In the genomic region with DNA sequence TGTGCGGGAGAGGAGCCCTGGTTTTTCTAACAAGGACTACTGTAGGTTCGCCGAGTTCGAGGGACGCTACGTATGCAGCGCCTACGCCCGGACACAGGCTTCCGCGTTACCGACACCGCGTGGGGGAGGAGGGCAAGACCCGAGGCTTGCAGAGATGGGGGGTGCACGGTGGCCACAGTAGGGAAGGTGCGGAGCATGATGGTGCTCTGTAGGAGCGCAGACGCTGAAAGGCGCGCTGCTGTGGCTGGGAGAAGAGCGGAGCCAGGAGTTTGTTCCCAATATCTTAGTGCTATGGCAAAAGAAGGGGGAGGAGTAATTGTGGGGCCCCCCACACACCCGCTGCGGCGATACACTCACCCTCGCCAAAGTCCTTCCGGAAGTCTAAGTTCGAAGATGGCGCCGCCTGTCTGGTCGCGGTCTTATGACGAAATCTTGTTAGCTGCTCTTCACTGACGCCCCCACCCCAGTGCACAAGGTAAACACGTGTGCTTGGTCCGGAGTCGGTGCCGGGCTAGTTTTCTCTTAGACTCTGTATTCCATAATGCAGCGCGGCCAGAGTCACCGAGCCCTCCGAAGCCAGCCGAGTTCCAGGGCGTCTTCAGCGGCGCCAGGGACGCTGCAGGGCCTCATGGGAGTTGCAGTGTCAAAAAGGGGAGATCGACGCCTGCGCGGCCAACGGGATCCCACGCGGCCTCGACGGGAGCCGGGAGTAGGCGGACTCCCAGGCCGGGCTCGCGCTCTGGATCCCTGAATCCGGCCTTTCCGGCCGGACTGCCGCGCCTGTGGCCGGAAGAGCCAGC, we compare ENCODE assay signal across 1 cellular context.
A peak's percentile ranks its signal among the peaks of the same experiment; 100 is the strongest.
TF ChIP-seq lines count a peak whose summit lies in the region.

Gene GTF3C2, minus strand, starts transcription at position 383 of the 800 bp plus-strand sequence. CDS start 13,210 bp downstream, outside the sequence.

TF ChIP-seq in HepG2, 621 proteins besides CTCF, POLR2A, EP300 and RAD21 (continued from another document and continues in another):
- no peak for TF ChIP-seq HOXA9 (CRISPR knock-in tag; IDR thresholded peaks at IDR 0.05; ENCODE audit: borderline replicate concordance)
- TF ChIP-seq PRDM10 (CRISPR knock-in tag; IDR thresholded peaks at IDR 0.05; ENCODE audit: low read depth): peak; percentile 96
- TF ChIP-seq DNMT3B (CRISPR knock-in tag; conservative IDR thresholded peaks at IDR 0.05): peak; percentile 95
- no peak for TF ChIP-seq GPN1 (CRISPR knock-in tag; IDR thresholded peaks at IDR 0.05; ENCODE audit: borderline replicate concordance)
- 0 out of 2 replicates have a peak, but pooled peaks have one; percentile 34 for TF ChIP-seq ONECUT2 (CRISPR knock-in tag; IDR thresholded peaks at IDR 0.05)
- TF ChIP-seq NFE2L2 (IDR thresholded peaks at IDR 0.05; ENCODE audit: low read length): no peak
- TF ChIP-seq, protein P1, sequence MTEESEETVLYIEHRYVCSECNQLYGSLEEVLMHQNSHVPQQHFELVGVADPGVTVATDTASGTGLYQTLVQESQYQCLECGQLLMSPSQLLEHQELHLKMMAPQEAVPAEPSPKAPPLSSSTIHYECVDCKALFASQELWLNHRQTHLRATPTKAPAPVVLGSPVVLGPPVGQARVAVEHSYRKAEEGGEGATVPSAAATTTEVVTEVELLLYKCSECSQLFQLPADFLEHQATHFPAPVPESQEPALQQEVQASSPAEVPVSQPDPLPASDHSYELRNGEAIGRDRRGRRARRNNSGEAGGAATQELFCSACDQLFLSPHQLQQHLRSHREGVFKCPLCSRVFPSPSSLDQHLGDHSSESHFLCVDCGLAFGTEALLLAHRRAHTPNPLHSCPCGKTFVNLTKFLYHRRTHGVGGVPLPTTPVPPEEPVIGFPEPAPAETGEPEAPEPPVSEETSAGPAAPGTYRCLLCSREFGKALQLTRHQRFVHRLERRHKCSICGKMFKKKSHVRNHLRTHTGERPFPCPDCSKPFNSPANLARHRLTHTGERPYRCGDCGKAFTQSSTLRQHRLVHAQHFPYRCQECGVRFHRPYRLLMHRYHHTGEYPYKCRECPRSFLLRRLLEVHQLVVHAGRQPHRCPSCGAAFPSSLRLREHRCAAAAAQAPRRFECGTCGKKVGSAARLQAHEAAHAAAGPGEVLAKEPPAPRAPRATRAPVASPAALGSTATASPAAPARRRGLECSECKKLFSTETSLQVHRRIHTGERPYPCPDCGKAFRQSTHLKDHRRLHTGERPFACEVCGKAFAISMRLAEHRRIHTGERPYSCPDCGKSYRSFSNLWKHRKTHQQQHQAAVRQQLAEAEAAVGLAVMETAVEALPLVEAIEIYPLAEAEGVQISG (CRISPR knock-in tag; IDR thresholded peaks at IDR 0.05): peak; percentile 91
- 0 out of 2 replicates have a peak, but pooled peaks have one; percentile 8 for TF ChIP-seq ZNF75D (CRISPR knock-in tag; IDR thresholded peaks at IDR 0.05; ENCODE audit: borderline replicate concordance)
- no peak for TF ChIP-seq KIAA2018 (CRISPR knock-in tag; IDR thresholded peaks at IDR 0.05; ENCODE audit: borderline replicate concordance)
- TF ChIP-seq MIER3 (CRISPR knock-in tag; IDR thresholded peaks at IDR 0.05; ENCODE audit: borderline replicate concordance): peak; percentile 21; the same call in 1 of the 2 replicates
- TF ChIP-seq SIN3A (IDR thresholded peaks at IDR 0.05; ENCODE audit: borderline replicate concordance, low read depth, low read length): peak; percentile 89
- no peak; the same call in 1 of the 2 replicates for TF ChIP-seq MYNN (CRISPR knock-in tag; IDR thresholded peaks at IDR 0.05; ENCODE audit: low read depth)
- TF ChIP-seq XBP1 (CRISPR knock-in tag; IDR thresholded peaks at IDR 0.05): no peak
- peak; percentile 52; the same call in 1 of the 2 replicates for TF ChIP-seq TFAP4 (IDR thresholded peaks at IDR 0.05; ENCODE audit: borderline replicate concordance, low read depth)
- peak; percentile 36 for TF ChIP-seq BHLHE40 (IDR thresholded peaks at IDR 0.05; ENCODE audit: low read length)
- TF ChIP-seq ARID4A (CRISPR knock-in tag; IDR thresholded peaks at IDR 0.05; ENCODE audit: borderline replicate concordance): peak; percentile 99
- TF ChIP-seq CHCHD3 (CRISPR knock-in tag; IDR thresholded peaks at IDR 0.05): no peak
- no peak for TF ChIP-seq ZNF569 (CRISPR knock-in tag; IDR thresholded peaks at IDR 0.05; ENCODE audit: borderline replicate concordance)
- TF ChIP-seq CENPX (CRISPR knock-in tag; IDR thresholded peaks at IDR 0.05): no peak
- TF ChIP-seq, protein P2, sequence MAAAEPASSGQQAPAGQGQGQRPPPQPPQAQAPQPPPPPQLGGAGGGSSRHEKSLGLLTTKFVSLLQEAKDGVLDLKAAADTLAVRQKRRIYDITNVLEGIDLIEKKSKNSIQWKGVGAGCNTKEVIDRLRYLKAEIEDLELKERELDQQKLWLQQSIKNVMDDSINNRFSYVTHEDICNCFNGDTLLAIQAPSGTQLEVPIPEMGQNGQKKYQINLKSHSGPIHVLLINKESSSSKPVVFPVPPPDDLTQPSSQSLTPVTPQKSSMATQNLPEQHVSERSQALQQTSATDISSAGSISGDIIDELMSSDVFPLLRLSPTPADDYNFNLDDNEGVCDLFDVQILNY (CRISPR knock-in tag; conservative IDR thresholded peaks at IDR 0.05): peak; percentile 78
- peak; percentile 35; the same call in 1 of the 2 replicates for TF ChIP-seq ZNF253 (CRISPR knock-in tag; IDR thresholded peaks at IDR 0.05; ENCODE audit: borderline replicate concordance)
- no peak; the same call in none of the 2 replicates for TF ChIP-seq HIVEP1 (CRISPR knock-in tag; IDR thresholded peaks at IDR 0.05)
- peak; percentile 98 for TF ChIP-seq ZFY (CRISPR knock-in tag; IDR thresholded peaks at IDR 0.05)
- TF ChIP-seq ESRRA (CRISPR knock-in tag; IDR thresholded peaks at IDR 0.05; ENCODE audit: low read depth): peak; percentile 58
- TF ChIP-seq NR2F6 (IDR thresholded peaks at IDR 0.05): peak; percentile 49; the same call in 1 of the 2 replicates
- peak; percentile 40 for TF ChIP-seq NR2F6 (CRISPR knock-in tag; IDR thresholded peaks at IDR 0.05)
- peak; percentile 95 for TF ChIP-seq KLF13 (CRISPR knock-in tag; IDR thresholded peaks at IDR 0.05)
- TF ChIP-seq ZNF205 (CRISPR knock-in tag; IDR thresholded peaks at IDR 0.05): peak; percentile 91
- peak; percentile 92; the same call in 1 of the 2 replicates for TF ChIP-seq PCBP1 (IDR thresholded peaks at IDR 0.05; ENCODE audit: borderline replicate concordance, low read depth, low read length)
- no peak for TF ChIP-seq ZNF354B (CRISPR knock-in tag; IDR thresholded peaks at IDR 0.05)
